26 cellular contexts compared by ENCODE assay signal in genomic region chr2:54908591-54908990, GRCh38.
"Had no signal": no experiment of that assay in that cellular context is flagged by ENCODE, and none has a peak within 500 bp of the region (broad histone marks: within the 10 kb centered on the region; RNA-seq: fewer than 3 reads in every experiment).

No MANE protein-coding gene starts in this region.

- DNase-seq: activated CD4-positive, alpha-beta memory T cell treated with anti-CD3 and anti-CD28 coated beads for 36 hours; activated CD4-positive, alpha-beta T cell treated with anti-CD3 and anti-CD28 coated beads, Interleukin-2, amount 10 ng/mL, durations not matched to agents 24 days and 14 days; activated CD4-positive, CD25-positive, alpha-beta regulatory T cell treated with anti-CD3 and anti-CD28 coated beads, Interleukin-2, amount 50 U/mL, for 72 hours; activated CD8-positive, alpha-beta memory T cell treated with anti-CD3 and anti-CD28 coated beads, Interleukin-2, amount 50 U/mL, for 4 hours; activated effector memory CD4-positive, alpha-beta T cell treated with anti-CD3 and anti-CD28 coated beads, Interleukin-2, amount 50 U/mL, for 16 hours; activated naive CD4-positive, alpha-beta T cell treated with anti-CD3 and anti-CD28 coated beads, Interleukin-2, amount 10 ng/mL, durations not matched to agents 7 days and 5 days; activated naive CD8-positive, alpha-beta T cell treated with anti-CD3 and anti-CD28 coated beads, Interleukin-2, amount 10 ng/mL, durations not matched to agents 7 days and 5 days; activated T-cell treated with anti-CD3 and anti-CD28 coated beads, Interleukin-2, amount 50 U/mL, for 1 hour; cerebellar nuclear complex; colonic mucosa; effector CD8-positive, alpha-beta T cell; foreskin melanocyte; glutamatergic neuron; left ventricle myocardium inferior; naive B cell; nephron progenitor cell; pancreas; spleen; stimulated activated naive CD8-positive, alpha-beta T cell treated with anti-CD3 and anti-CD28 coated beads, Interleukin-15, Interleukin-2, amounts not matched to agents 100 U/mL and 50 U/mL, for 24 hours; T-helper 17 cell; T1000; testis had no signal

- H3K36me3 ChIP-seq: ascending aorta, cardiac muscle cell, colonic mucosa, left ventricle myocardium inferior, neutrophil, pancreas, right atrium auricular region, spleen had no signal

- H3K9me3 ChIP-seq: ascending aorta, colonic mucosa, left ventricle myocardium inferior, neutrophil, pancreas, spleen, testis had no signal

- H3K4me1 ChIP-seq: ascending aorta, colonic mucosa, left ventricle myocardium inferior, pancreas, right atrium auricular region, spleen, testis had no signal

- H3K27ac ChIP-seq: ascending aorta, cardiac muscle cell, colonic mucosa, left ventricle myocardium inferior, neutrophil, pancreas, right atrium auricular region, spleen, testis had no signal

- ATAC-seq: pancreas; stimulated activated naive CD8-positive, alpha-beta T cell treated with anti-CD3 and anti-CD28 coated beads, Interleukin-15, Interleukin-2, amounts not matched to agents 100 U/mL and 50 U/mL, for 24 hours; T-helper 17 cell had no signal

- H3K27me3 ChIP-seq: ascending aorta, cardiac muscle cell, colonic mucosa, neutrophil, pancreas, right atrium auricular region, spleen, testis had no signal

- H3K4me3 ChIP-seq: ascending aorta, cardiac muscle cell, colonic mucosa, left ventricle myocardium inferior, pancreas, right atrium auricular region, spleen, testis had no signal
